Comparison of ENCODE assay signal across 9 cellular contexts in genomic region chr21:43726686-43727570, GRCh38. TPM values are rescaled to one million over a fixed set of nuclear protein-coding genes. Genes with fewer than 3 reads are reported as not detected.
A peak's percentile ranks its signal among the peaks of the same experiment; 100 is the strongest.
DNase-seq lines count a peak whose midpoint lies in the region; ATAC-seq and TF ChIP-seq lines count a peak whose summit lies in the region.
"Had no signal": no experiment of that assay in that cellular context is flagged by ENCODE, and none has a peak within 500 bp of the region (broad histone marks: within the 10 kb centered on the region; RNA-seq: fewer than 3 reads in every experiment).

No MANE protein-coding gene starts in this region.

- H3K27ac Mint-ChIP-seq in activated CD4-positive, alpha-beta memory T cell treated with anti-CD3 and anti-CD28 coated beads for 36 hours = no peak overlapping the region
- H3K27ac Mint-ChIP-seq in stimulated activated memory B cell treated with anti-CD40 and anti-IgM and Interleukin-4, amounts not matched to agents 10 μg/mL and 1 μg/mL and 100 μg/mL, for 72 hours = peak overlapping the region; percentile 82

- H3K36me3 Mint-ChIP-seq in activated CD4-positive, alpha-beta memory T cell treated with anti-CD3 and anti-CD28 coated beads for 36 hours = peaks cover 5% of the 10 kb centered on the region
- H3K36me3 Mint-ChIP-seq in stimulated activated memory B cell treated with anti-CD40 and anti-IgM and Interleukin-4, amounts not matched to agents 10 μg/mL and 1 μg/mL and 100 μg/mL, for 72 hours = peaks cover 5% of the 10 kb centered on the region

- H3K4me1 ChIP-seq in HEK293 (ENCODE audit: control insufficient read depth, insufficient read depth, low read length) (peaks cover 6% of the 10 kb centered on the region; the same call in 1 of the 2 replicates), right atrium auricular region (peaks cover 0 to 51% of the 10 kb centered on the region in 2 donors)

- peaks cover 47% of the 10 kb centered on the region for H3K4me1 Mint-ChIP-seq in activated CD4-positive, alpha-beta memory T cell treated with anti-CD3 and anti-CD28 coated beads for 36 hours (ENCODE audit: low read depth)
- peaks cover 82% of the 10 kb centered on the region for H3K4me1 Mint-ChIP-seq in stimulated activated memory B cell treated with anti-CD40 and anti-IgM and Interleukin-4, amounts not matched to agents 10 μg/mL and 1 μg/mL and 100 μg/mL, for 72 hours

- peaks cover 0 to 21% of the 10 kb centered on the region in 2 experiments; a peak in 2 of 3 replicates for H3K36me3 ChIP-seq in HEK293 (ENCODE audit: control insufficient read depth in 2 of 2, insufficient read depth in 1 of 2, low read length in 2 of 2)
- H3K36me3 ChIP-seq in right atrium auricular region = peaks cover 5% of the 10 kb centered on the region

- CTCF ChIA-PET in HEK293 (lab: Yijun Ruan, JAX) = no interaction called here
- CTCF ChIA-PET in activated CD4-positive, alpha-beta memory T cell treated with anti-CD3 and anti-CD28 coated beads for 36 hours (lab: Charles Lee) = interaction anchor here (1.2 to 2.9 kb wide), 2 partner anchors 7 to 9 kb away, joined by 3 to 14 read pairs; no protein-coding TSS in a partner anchor

- H3K9me3 ChIP-seq in HEK293 (ENCODE audit: control insufficient read depth, insufficient read depth, low read depth, low read length) (no peaks in the 10 kb centered on the region), right atrium auricular region (no peaks in the 10 kb centered on the region)

- no peak for TF ChIP-seq CTCF in HEK293 (tag by site-specific recombination; IDR thresholded peaks at IDR 0.05)
- TF ChIP-seq CTCF in right atrium auricular region (IDR thresholded peaks at IDR 0.05) = no peak

- H3K27me3 Mint-ChIP-seq in activated CD4-positive, alpha-beta memory T cell treated with anti-CD3 and anti-CD28 coated beads for 36 hours = no peaks in the 10 kb centered on the region
- H3K27me3 Mint-ChIP-seq in stimulated activated memory B cell treated with anti-CD40 and anti-IgM and Interleukin-4, amounts not matched to agents 10 μg/mL and 1 μg/mL and 100 μg/mL, for 72 hours = no peaks in the 10 kb centered on the region

- H3K4me3 Mint-ChIP-seq in activated CD4-positive, alpha-beta memory T cell treated with anti-CD3 and anti-CD28 coated beads for 36 hours = peak overlapping the region; percentile 47
- H3K4me3 Mint-ChIP-seq in stimulated activated memory B cell treated with anti-CD40 and anti-IgM and Interleukin-4, amounts not matched to agents 10 μg/mL and 1 μg/mL and 100 μg/mL, for 72 hours = peak overlapping the region; percentile 54

- POLR2A ChIA-PET in HEK293 (lab: Yijun Ruan, JAX) = no interaction called here
- POLR2A ChIA-PET in activated CD4-positive, alpha-beta memory T cell treated with anti-CD3 and anti-CD28 coated beads for 36 hours (lab: Charles Lee) = interaction anchor here (2.9 kb wide), 1 partner anchor 8 kb away, joined by 27 read pairs; the partner anchor contains the start of gene PDXK

- no peak for DNase-seq in activated CD4-positive, alpha-beta memory T cell treated with anti-CD3 and anti-CD28 coated beads for 36 hours
- no peak for DNase-seq in right atrium auricular region (ENCODE audit: low spot score)
- no peak for DNase-seq in activated CD8-positive, alpha-beta memory T cell treated with anti-CD3 and anti-CD28 coated beads, Interleukin-2, amount 50 U/mL, for 4 hours
- DNase-seq in NCI-H1694 (lab: John Stamatoyannopoulos, UW) = no peak
- DNase-seq in HPDE6-E6E7 (ENCODE audit: extremely low spot score) = no peak
- no peak for DNase-seq in AG08395 (ENCODE audit: low spot score)
- DNase-seq: MV-4-11 had no signal

- H3K9me3 Mint-ChIP-seq in activated CD4-positive, alpha-beta memory T cell treated with anti-CD3 and anti-CD28 coated beads for 36 hours = no peaks in the 10 kb centered on the region
- no peaks in the 10 kb centered on the region for H3K9me3 Mint-ChIP-seq in stimulated activated memory B cell treated with anti-CD40 and anti-IgM and Interleukin-4, amounts not matched to agents 10 μg/mL and 1 μg/mL and 100 μg/mL, for 72 hours

- intact Hi-C loops in activated CD4-positive, alpha-beta memory T cell treated with anti-CD3 and anti-CD28 coated beads for 36 hours (cut with micrococcal nuclease) = no loop called here

- H3K27ac ChIP-seq in HEK293 (ENCODE audit: extremely low read depth, low read depth, low read length) = no peak overlapping the region; the same call in 1 of the 2 replicates
- H3K27ac ChIP-seq in right atrium auricular region = peak overlapping the region; percentile 91 to 95

- H3K27me3 ChIP-seq in right atrium auricular region = no peaks in the 10 kb centered on the region

- no peak for ATAC-seq in stimulated activated memory B cell treated with anti-CD40 and anti-IgM and Interleukin-4, amounts not matched to agents 10 μg/mL and 1 μg/mL and 100 μg/mL, for 72 hours

- H3K4me3 ChIP-seq in HEK293 (ENCODE audit: low read depth, low read length) = no peak overlapping the region
- H3K4me3 ChIP-seq in right atrium auricular region = no peak overlapping the region

TF ChIP-seq in HEK293, 187 proteins besides CTCF, POLR2A, EP300 and RAD21 (continues in another document):
- 0 out of 2 replicates have a peak, but pooled peaks have one; percentile 17 for TF ChIP-seq ZNF366 (tag by site-specific recombination; conservative IDR thresholded peaks at IDR 0.05)
- no peak for TF ChIP-seq ZNF426 (tag by site-specific recombination; IDR thresholded peaks at IDR 0.05)
- TF ChIP-seq ELK4 (IDR thresholded peaks at IDR 0.05; ENCODE audit: borderline replicate concordance, low read depth, low read length) = no peak
- TF ChIP-seq TRIM28 (IDR thresholded peaks at IDR 0.05; ENCODE audit: borderline replicate concordance, low read length) = no peak
- TF ChIP-seq ZBTB6 (tag by site-specific recombination; IDR thresholded peaks at IDR 0.05) = no peak
- 0 out of 2 replicates have a peak, but pooled peaks have one; percentile 30 for TF ChIP-seq ZSCAN5A (tag by site-specific recombination; IDR thresholded peaks at IDR 0.05)
- peak; percentile 1; the same call in 1 of the 2 replicates for TF ChIP-seq SP2 (tag by site-specific recombination; IDR thresholded peaks at IDR 0.05)
- TF ChIP-seq ZSCAN4 (tag by site-specific recombination; IDR thresholded peaks at IDR 0.05) = peak; percentile 92
- peak; percentile 80; the same call in 1 of the 2 replicates for TF ChIP-seq ZNF48 (tag by site-specific recombination; IDR thresholded peaks at IDR 0.05)
- no peak for TF ChIP-seq ZNF473 (tag by site-specific recombination; IDR thresholded peaks at IDR 0.05)

RNA-seq across cellular contexts. Expression of gene PDXK, which starts 8.0 kb away (rescaled TPM):
- 100 to 1,000 TPM; 126 to 131 TPM for total RNA-seq in activated CD4-positive, alpha-beta memory T cell treated with anti-CD3 and anti-CD28 coated beads for 36 hours
- total RNA-seq in right atrium auricular region = 10 to 100 TPM; 29.1 to 45.7 TPM

RNA-seq across cellular contexts. Expression of gene CSTB, which starts 49.2 kb away (rescaled TPM):
- total RNA-seq in activated CD4-positive, alpha-beta memory T cell treated with anti-CD3 and anti-CD28 coated beads for 36 hours = 10 to 100 TPM; 40.1 to 42.3 TPM
- total RNA-seq in right atrium auricular region = 1 to 10 TPM; 8.3 to 8.4 TPM

Comparison
In these comparisons a context has a peak if more than half of its experiments do, and no peak if none do; other contexts are left out.
1. RNA of gene CSTB, which starts 49.2 kb away (total RNA-seq): 40.1 to 42.3 TPM in activated CD4-positive, alpha-beta memory T cell treated with anti-CD3 and anti-CD28 coated beads for 36 hours; 8.3 to 8.4 TPM in right atrium auricular region; every median in the first group is over 4 times any median in the second.